Comparison of ENCODE assay signal across 8 cellular contexts in the genomic region with DNA sequence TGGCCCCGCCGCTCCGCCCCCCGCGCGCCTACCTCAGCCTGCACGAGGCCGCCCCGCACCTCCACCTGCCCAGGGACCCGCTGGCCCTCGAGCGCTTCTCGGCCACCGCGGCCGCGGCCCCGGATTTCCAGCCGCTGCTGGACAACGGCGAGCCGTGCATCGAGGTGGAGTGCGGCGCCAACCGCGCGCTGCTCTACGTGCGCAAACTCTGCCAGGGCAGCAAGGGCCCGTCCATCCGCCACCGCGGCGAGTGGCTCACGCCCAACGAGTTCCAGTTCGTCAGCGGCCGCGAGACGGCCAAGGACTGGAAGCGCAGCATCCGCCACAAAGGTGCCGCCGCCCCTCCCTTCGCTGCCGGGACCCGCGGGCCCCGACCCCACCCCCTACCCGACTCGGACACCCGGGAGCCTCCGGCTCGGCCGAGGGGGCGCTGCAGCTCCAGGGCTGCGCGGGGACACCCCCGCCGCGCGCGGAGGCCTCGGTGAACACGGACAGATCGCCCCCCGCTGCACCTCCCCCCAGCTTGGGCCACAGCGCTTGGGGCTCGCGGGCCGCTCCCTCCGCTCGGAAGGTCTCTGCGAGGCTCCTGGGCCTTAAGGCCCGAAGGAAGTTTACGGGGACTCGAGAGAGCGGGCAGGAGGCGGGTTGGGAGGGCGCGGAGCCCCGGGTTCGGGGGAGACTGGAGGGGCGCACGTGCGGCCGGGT. TPM values are rescaled to one million over a fixed set of nuclear protein-coding genes. Genes with fewer than 3 reads are reported as not detected.
A peak's percentile ranks its signal among the peaks of the same experiment; 100 is the strongest.
DNase-seq lines count a peak whose midpoint lies in the region; ATAC-seq and TF ChIP-seq lines count a peak whose summit lies in the region.

No MANE protein-coding gene starts in this region.

- H3K27ac ChIP-seq in GM23248, result peak overlapping the region; percentile 47
- H3K27ac ChIP-seq in fibroblast of lung (ENCODE audit: insufficient read depth, low read length), result no peak overlapping the region
- peak overlapping the region in 3 of 4 donors; percentile 12 to 48 (median 42) for H3K27ac ChIP-seq in sigmoid colon

- intact Hi-C loops in sigmoid colon (cut with DNase I), result no loop called here

- peaks cover 10% of the 10 kb centered on the region for H3K4me1 ChIP-seq in GM23248 (ENCODE audit: insufficient read depth)
- H3K4me1 ChIP-seq in fibroblast of lung (ENCODE audit: control insufficient read depth, extremely low read depth, insufficient read depth, low read length), result peaks cover 7% of the 10 kb centered on the region
- H3K4me1 ChIP-seq in sigmoid colon, result peaks cover 2 to 54% (median 46%) of the 10 kb centered on the region in 4 donors

- TF ChIP-seq CTCF in fibroblast of lung (conservative IDR thresholded peaks at IDR 0.05 in 1 of 2, IDR thresholded peaks at IDR 0.05 in 1 of 2; ENCODE audit: low read depth in 1 of 2, low read length in 2 of 2) (no peak), sigmoid colon (IDR thresholded peaks at IDR 0.05) (no peak)

- peak overlapping the region; percentile 77 for H2AFZ ChIP-seq in GM23248
- no peak overlapping the region for H2AFZ ChIP-seq in fibroblast of lung (ENCODE audit: low read length)

- 1% methylated on average over 37 to 62 of the region's 89 CpGs for WGBS in GM23248 (ENCODE audit: low coverage in 1 of 2, low lambda C conversion rate in 2 of 2, missing lambda C conversion rate in 2 of 2), 2 experiments
- 0 to 1% methylated on average over 89 of the region's 89 CpGs for WGBS in sigmoid colon, 2 donors

- TF ChIP-seq POLR2A in sigmoid colon (IDR thresholded peaks at IDR 0.05), result no peak

- ATAC-seq in HG02623 (IDR thresholded peaks at IDR 0.05; ENCODE audit: unreplicated experiment) (no peak), GM21423 (IDR thresholded peaks at IDR 0.05; ENCODE audit: unreplicated experiment) (no peak)

- H3K9me3 ChIP-seq in GM23248 (ENCODE audit: low read depth) (no peaks in the 10 kb centered on the region), fibroblast of lung (ENCODE audit: control insufficient read depth, insufficient read depth, low read depth, low read length) (no peaks in the 10 kb centered on the region), sigmoid colon (no peaks in the 10 kb centered on the region)

- H4K20me1 ChIP-seq in GM23248 (ENCODE audit: insufficient read depth) (no peaks in the 10 kb centered on the region), fibroblast of lung (ENCODE audit: control insufficient read depth, extremely low read depth, insufficient read depth, low read length) (no peaks in the 10 kb centered on the region)

- DNase-seq in GM23248, result peak; percentile 85
- peak; percentile 62 for DNase-seq in OCI-M1 (lab: John Stamatoyannopoulos, UW)
- peak; percentile 20 to 64 for DNase-seq in fibroblast of lung (ENCODE audit: low read depth in 2 of 2)
- DNase-seq in sigmoid colon, result no peak
- no peak for DNase-seq in GOT3 (lab: John Stamatoyannopoulos, UW)
- no peak for DNase-seq in NCI-H2171 treated with DMSO at 0.1 percent for 48 hours (lab: John Stamatoyannopoulos, UW)

- H3F3A ChIP-seq in GM23248 (ENCODE audit: insufficient read depth), result no peaks in the 10 kb centered on the region

- H3K27me3 ChIP-seq in GM23248 (replicated peaks; ENCODE audit: insufficient read depth) (no peaks in the 10 kb centered on the region), fibroblast of lung (ENCODE audit: control insufficient read depth, insufficient read depth, low read length) (peaks cover 19% of the 10 kb centered on the region), sigmoid colon (peaks cover 26 to 85% (median 46%) of the 10 kb centered on the region in 3 donors)

- H3K9ac ChIP-seq in GM23248, result peak overlapping the region; percentile 89
- H3K9ac ChIP-seq in fibroblast of lung (ENCODE audit: insufficient read depth, low read length), result no peak overlapping the region

- H3K36me3 ChIP-seq in GM23248 (ENCODE audit: low read depth) (no peaks in the 10 kb centered on the region), fibroblast of lung (ENCODE audit: control insufficient read depth, insufficient read depth, low read length) (no peaks in the 10 kb centered on the region), sigmoid colon (no peaks in the 10 kb centered on the region)

- no peaks in the 10 kb centered on the region for H3K9me2 ChIP-seq in GM23248 (ENCODE audit: insufficient read depth)

- H3K4me3 ChIP-seq in GM23248 (peak overlapping the region; percentile 78), fibroblast of lung (replicated peaks in 1 of 4; ENCODE audit: control extremely low read depth in 1 of 4, insufficient read depth in 1 of 4, low read depth in 3 of 4, low read length in 4 of 4) (peak overlapping the region in 2 of 4 experiments; percentile 7 to 40), sigmoid colon (peak overlapping the region; percentile 12 to 58 (median 52))

- H3K79me2 ChIP-seq in GM23248 (ENCODE audit: insufficient read depth) (peaks cover 46% of the 10 kb centered on the region), fibroblast of lung (ENCODE audit: control insufficient read depth, insufficient read depth, low read length) (no peaks in the 10 kb centered on the region)

- H3K4me2 ChIP-seq in GM23248 (ENCODE audit: unreplicated experiment) (peak overlapping the region; percentile 84), fibroblast of lung (ENCODE audit: extremely low read depth, insufficient read depth, low read length) (peak overlapping the region; percentile 51)

- no peak for TF ChIP-seq EP300 in sigmoid colon (IDR thresholded peaks at IDR 0.05)

- in situ Hi-C loops in GM23248 (cut with MboI), result no loop called here

RNA-seq across cellular contexts. Expression of gene SAMD11, which starts 1.0 kb away (rescaled TPM):
- 40.9 and 68.3 TPM in 2 replicates for total RNA-seq in GM23248 (2014; rRNA removed; shearing (Covaris generic))
- polyA plus RNA-seq in GM23248 (2016; fragmentation: Nextera tagmentation; extraction: Ambion mirVana), result 8.0 and 8.2 TPM in 2 replicates
- total RNA-seq in fibroblast of lung, result 3.8 and 7.7 TPM in 2 replicates
- polyA plus RNA-seq in fibroblast of lung, result 0.40 and 0.47 TPM in 2 replicates
- polyA plus RNA-seq in fibroblast of lung (2012), result 0.98 and 1.0 TPM in 2 replicates
- polyA minus RNA-seq in fibroblast of lung (ENCODE audit: low replicate concordance), result 0.51 TPM in 1 of 2 replicates, not detected in the other
- total RNA-seq in sigmoid colon, result 1 to 10 TPM; 2.1 to 4.6 (median 4.2) TPM
- 1 to 10 TPM in 2 of 3 donors, under 1 TPM in 1; 0.60 to 4.9 (median 3.7) TPM for polyA plus RNA-seq in sigmoid colon

RNA-seq across cellular contexts. Expression of gene NOC2L, which starts 34.3 kb away (rescaled TPM):
- 66.4 and 67.3 TPM in 2 replicates for total RNA-seq in GM23248 (2014; rRNA removed; shearing (Covaris generic))
- polyA plus RNA-seq in GM23248 (2016; fragmentation: Nextera tagmentation; extraction: Ambion mirVana) (64.0 and 65.0 TPM in 2 replicates), fibroblast of lung (34.1 and 62.0 TPM in 2 replicates), sigmoid colon (10 to 100 TPM; 25.4 to 81.6 (median 25.8) TPM)
- total RNA-seq in fibroblast of lung (61.1 and 61.9 TPM in 2 replicates), sigmoid colon (10 to 100 TPM; 26.0 to 32.6 (median 27.8) TPM)
- 47.9 and 88.2 TPM in 2 replicates for polyA plus RNA-seq in fibroblast of lung (2012)
- 64.8 and 117 TPM in 2 replicates for polyA minus RNA-seq in fibroblast of lung (ENCODE audit: low replicate concordance)

RNA-seq across cellular contexts. Expression of gene KLHL17, which starts 35.6 kb away (rescaled TPM):
- total RNA-seq in GM23248 (2014; rRNA removed; shearing (Covaris generic)), result 19.2 and 23.3 TPM in 2 replicates
- polyA plus RNA-seq in GM23248 (2016; fragmentation: Nextera tagmentation; extraction: Ambion mirVana) (4.7 and 5.5 TPM in 2 replicates), fibroblast of lung (4.7 and 6.1 TPM in 2 replicates), sigmoid colon (10 to 100 TPM in 1 of 3 donors, 1 to 10 TPM in 1, under 1 TPM in 1; 0.69 to 10.8 (median 1.2) TPM)
- total RNA-seq in fibroblast of lung (5.6 and 7.4 TPM in 2 replicates), sigmoid colon (10 to 100 TPM in 1 of 4 donors, 1 to 10 TPM in 3; 4.5 to 10.5 (median 5.1) TPM)
- polyA plus RNA-seq in fibroblast of lung (2012), result 5.9 and 7.5 TPM in 2 replicates
- 1.6 and 4.1 TPM in 2 replicates for polyA minus RNA-seq in fibroblast of lung (ENCODE audit: low replicate concordance)

RNA-seq across cellular contexts. Expression of gene PLEKHN1, which starts 41.5 kb away (rescaled TPM):
- 1.4 and 2.1 TPM in 2 replicates for total RNA-seq in GM23248 (2014; rRNA removed; shearing (Covaris generic))
- polyA plus RNA-seq in GM23248 (2016; fragmentation: Nextera tagmentation; extraction: Ambion mirVana) (1.7 and 2.5 TPM in 2 replicates), fibroblast of lung (0.41 and 0.44 TPM in 2 replicates), sigmoid colon (1 to 10 TPM in 1 of 3 donors, under 1 TPM in 1, not detected in 1; 0.46 to 1.5 TPM)
- total RNA-seq in fibroblast of lung (under 0.01 and 0.17 TPM in 2 replicates), sigmoid colon (not detected)
- polyA plus RNA-seq in fibroblast of lung (2012), result 0.98 and 1.5 TPM in 2 replicates
- polyA minus RNA-seq in fibroblast of lung (ENCODE audit: low replicate concordance), result 0.35 and 2.3 TPM in 2 replicates

RNA-seq across cellular contexts. Expression of gene PERM1, which starts 57.1 kb away (rescaled TPM):
- not detected in 2 replicates for total RNA-seq in GM23248 (2014; rRNA removed; shearing (Covaris generic))
- 0.45 and 0.61 TPM in 2 replicates for polyA plus RNA-seq in GM23248 (2016; fragmentation: Nextera tagmentation; extraction: Ambion mirVana)
- total RNA-seq in fibroblast of lung, result 0.17 TPM in 1 of 2 replicates, not detected in the other
- polyA plus RNA-seq in fibroblast of lung, result 0.03 TPM in 1 of 2 replicates, not detected in the other
- 0.48 and 0.58 TPM in 2 replicates for polyA plus RNA-seq in fibroblast of lung (2012)
- not detected in 2 replicates for polyA minus RNA-seq in fibroblast of lung (ENCODE audit: low replicate concordance)
- under 1 TPM in 1 of 4 donors, not detected in 3; under 0.01 TPM for total RNA-seq in sigmoid colon
- under 1 TPM in 2 of 3 donors, not detected in 1; 0.16 to 0.69 TPM for polyA plus RNA-seq in sigmoid colon

Comparison
In these comparisons a context has a peak if more than half of its experiments do, and no peak if none do; other contexts are left out.
1. DNase-seq: peak in GM23248 (single experiment), OCI-M1 (single experiment) and fibroblast of lung (2 of 2); none in sigmoid colon (single experiment), GOT3 (single experiment) and NCI-H2171 treated with DMSO at 0.1 percent for 48 hours (single experiment).